25 cellular contexts compared by ENCODE assay signal in genomic region chr1:178485467-178486098, GRCh38. TPM values are rescaled to one million over a fixed set of nuclear protein-coding genes. Genes with fewer than 3 reads are reported as not detected.
DNase-seq lines count a peak whose midpoint lies in the region; ATAC-seq and TF ChIP-seq lines count a peak whose summit lies in the region.
"Had no signal": no experiment of that assay in that cellular context is flagged by ENCODE, and none has a peak within 500 bp of the region (broad histone marks: within the 10 kb centered on the region; RNA-seq: fewer than 3 reads in every experiment).

No MANE protein-coding gene starts in this region.

- peak overlapping the region; percentile 83 for H3K9ac ChIP-seq in BLaER1

- H3K27me3 ChIP-seq in BLaER1, result no peaks in the 10 kb centered on the region
- no peaks in the 10 kb centered on the region for H3K27me3 ChIP-seq in osteoblast (ENCODE audit: insufficient read depth, low read length)
- no peaks in the 10 kb centered on the region for H3K27me3 ChIP-seq in body of pancreas
- H3K27me3 ChIP-seq: neutrophil had no signal

- H3K4me3 ChIP-seq in BLaER1 (peak overlapping the region; percentile 60), osteoblast (ENCODE audit: insufficient read depth, low read length) (no peak overlapping the region), body of pancreas (no peak overlapping the region)
- H3K4me3 ChIP-seq: GM12878 had no signal

- TF ChIP-seq CTCF in osteoblast (IDR thresholded peaks at IDR 0.05; ENCODE audit: extremely low read depth, low read depth, low read length) (no peak), body of pancreas (IDR thresholded peaks at IDR 0.05) (no peak)

- no peak for TF ChIP-seq POLR2A in body of pancreas (IDR thresholded peaks at IDR 0.05)

- H3K36me3 ChIP-seq in BLaER1, result peaks cover 10% of the 10 kb centered on the region; the same call in 1 of the 2 replicates
- H3K36me3 ChIP-seq in osteoblast (ENCODE audit: insufficient read depth, low read length), result no peaks in the 10 kb centered on the region
- no peaks in the 10 kb centered on the region for H3K36me3 ChIP-seq in body of pancreas (replicated peaks in 1 of 2; ENCODE audit: insufficient read depth in 1 of 2, low read depth in 2 of 2)
- H3K36me3 ChIP-seq: lower lobe of right lung, neutrophil, spleen had no signal

- H3K79me2 ChIP-seq in osteoblast (ENCODE audit: insufficient read depth, low read length), result no peaks in the 10 kb centered on the region

- ATAC-seq in body of pancreas, result no peak
- no peak for ATAC-seq in GM21360 (IDR thresholded peaks at IDR 0.05; ENCODE audit: unreplicated experiment)
- ATAC-seq: activated CD4-positive, CD25-positive, alpha-beta regulatory T cell treated with anti-CD3 and anti-CD28 coated beads, Interleukin-2, amount 50 U/mL, for 24 hours; activated CD8-positive, alpha-beta T cell treated with anti-CD3 and anti-CD28 coated beads for 36 hours had no signal

- H3K9me3 ChIP-seq in BLaER1, result peaks cover 11% of the 10 kb centered on the region; the same call in 1 of the 2 replicates
- no peaks in the 10 kb centered on the region for H3K9me3 ChIP-seq in osteoblast (ENCODE audit: low read depth, low read length)
- no peaks in the 10 kb centered on the region for H3K9me3 ChIP-seq in body of pancreas
- H3K9me3 ChIP-seq: lower lobe of right lung, neutrophil, spleen had no signal

- WGBS in body of pancreas, 2 donors, result 41 to 68% methylated on average over 3 of the region's 3 CpGs

- no peak overlapping the region for H2AFZ ChIP-seq in osteoblast (ENCODE audit: low read length)

- H4K20me1 ChIP-seq in BLaER1 (no peaks in the 10 kb centered on the region), osteoblast (ENCODE audit: insufficient read depth, low read length) (no peaks in the 10 kb centered on the region)

- DNase-seq in Kasumi-1 (lab: John Stamatoyannopoulos, UW) (peak; percentile 35 to 36), dermis blood vessel endothelial cell (peak; percentile 60), osteoblast (ENCODE audit: insufficient read length, low spot score, missing footprints) (peak; percentile 66), body of pancreas (no peak), kidney tubule cell (ENCODE audit: low spot score) (no peak)
- DNase-seq in activated CD4-positive, alpha-beta T cell treated with anti-CD3 and anti-CD28 coated beads, Interleukin-2, amount 50 U/mL, for 1 hour, result no peak
- DNase-seq: activated CD8-positive, alpha-beta T cell treated with anti-CD3 and anti-CD28 coated beads for 36 hours; activated effector memory CD4-positive, alpha-beta T cell treated with anti-CD3 and anti-CD28 coated beads, Interleukin-2, amount 50 U/mL, for 16 hours; activated naive CD8-positive, alpha-beta T cell treated with anti-CD3 and anti-CD28 coated beads, Interleukin-2, amount 10 ng/mL, durations not matched to agents 7 days and 5 days; endodermal cell; kidney; lower lobe of right lung; NCI-H1105 treated with DMSO at 0.1 percent for 48 hours; NCI-H2029 treated with DMSO at 0.1 percent for 48 hours; SHP77 treated with DMSO at 0.1 percent for 48 hours; spleen; stimulated activated CD4-positive, alpha-beta T cell treated with anti-CD3 and anti-CD28 coated beads, Interleukin-2, amount 100 ng/mL, for 48 hours; SW 1271 had no signal

- H3K4me2 ChIP-seq in BLaER1 (peak overlapping the region; percentile 83), osteoblast (ENCODE audit: insufficient read depth, low read length) (no peak overlapping the region)

- H3K27ac ChIP-seq in BLaER1 (peak overlapping the region; percentile 96), osteoblast (ENCODE audit: low read depth, low read length) (no peak overlapping the region), body of pancreas (no peak overlapping the region)
- H3K27ac ChIP-seq: lower lobe of right lung, neutrophil had no signal

- peaks cover 66% of the 10 kb centered on the region for H3K4me1 ChIP-seq in BLaER1
- H3K4me1 ChIP-seq in osteoblast (ENCODE audit: insufficient read depth, low read length), result peaks cover 4% of the 10 kb centered on the region
- no peaks in the 10 kb centered on the region for H3K4me1 ChIP-seq in body of pancreas

- intact Hi-C loops in body of pancreas (cut with DNase I), result no loop called here

RNA-seq across cellular contexts. Expression of gene CLEC20A, which starts 11.2 kb away (rescaled TPM):
- 0.09 TPM in 1 of 2 replicates, not detected in the other for total RNA-seq in dermis blood vessel endothelial cell
- total RNA-seq in osteoblast, result under 0.01 TPM in 1 of 2 replicates, not detected in the other
- total RNA-seq in body of pancreas, result not detected
- total RNA-seq: activated CD8-positive, alpha-beta T cell treated with anti-CD3 and anti-CD28 coated beads for 36 hours; activated naive CD8-positive, alpha-beta T cell treated with anti-CD3 and anti-CD28 coated beads, Interleukin-2, amount 10 ng/mL, durations not matched to agents 7 days and 5 days; GM12878; LHCN-M2; lower lobe of right lung; temporal lobe had no signal

RNA-seq across cellular contexts. Expression of gene TEX35, which starts 27.3 kb away (rescaled TPM):
- total RNA-seq in dermis blood vessel endothelial cell (not detected in 2 replicates), osteoblast (not detected in 2 replicates), body of pancreas (not detected)
- total RNA-seq: activated CD8-positive, alpha-beta T cell treated with anti-CD3 and anti-CD28 coated beads for 36 hours; activated naive CD8-positive, alpha-beta T cell treated with anti-CD3 and anti-CD28 coated beads, Interleukin-2, amount 10 ng/mL, durations not matched to agents 7 days and 5 days; endodermal cell; GM12878; kidney; lower lobe of right lung; spleen; temporal lobe had no signal

Comparison
In these comparisons a context has a peak if more than half of its experiments do, and no peak if none do; other contexts are left out.
1. DNase-seq: peak in Kasumi-1 (2 of 2), dermis blood vessel endothelial cell (single experiment) and osteoblast (single experiment); none in body of pancreas (0 of 4), activated CD4-positive, alpha-beta T cell treated with anti-CD3 and anti-CD28 coated beads, Interleukin-2, amount 50 U/mL, for 1 hour (single experiment) and kidney tubule cell (single experiment).